8 cellular contexts compared by ENCODE assay signal in genomic region chr17:81870978-81871386, GRCh38. TPM values are rescaled to one million over a fixed set of nuclear protein-coding genes. Genes with fewer than 3 reads are reported as not detected.
A peak's percentile ranks its signal among the peaks of the same experiment; 100 is the strongest.
DNase-seq lines count a peak whose midpoint lies in the region; ATAC-seq and TF ChIP-seq lines count a peak whose summit lies in the region.

Gene ARHGDIA (minus strand): TSS chr17:81871337. CDS start chr17:81869930, 1,407 bp downstream.

- peaks cover 39% of the 10 kb centered on the region for H3K4me1 ChIP-seq in psoas muscle

- no peak for DNase-seq in activated CD4-positive, alpha-beta memory T cell treated with anti-CD3 and anti-CD28 coated beads for 36 hours
- DNase-seq in cardiac septum (ENCODE audit: low spot score): no peak
- no peak for DNase-seq in psoas muscle
- no peak for DNase-seq in HPDE6-E6E7 (ENCODE audit: extremely low spot score)
- no peak for DNase-seq in activated effector memory CD4-positive, alpha-beta T cell treated with Interleukin-2 at 50 U/mL for 16 hours

- H3K9me3 ChIP-seq in psoas muscle: no peaks in the 10 kb centered on the region

- H3K27ac Mint-ChIP-seq in activated CD4-positive, alpha-beta memory T cell treated with anti-CD3 and anti-CD28 coated beads for 36 hours: peak within 1 kb of the TSS; percentile 94

- TF ChIP-seq CTCF in psoas muscle (IDR thresholded peaks at IDR 0.05): no peak

- H3K4me1 Mint-ChIP-seq in activated CD4-positive, alpha-beta memory T cell treated with anti-CD3 and anti-CD28 coated beads for 36 hours (ENCODE audit: low read depth): peaks cover 47% of the 10 kb centered on the region

- H3K27me3 Mint-ChIP-seq in activated CD4-positive, alpha-beta memory T cell treated with anti-CD3 and anti-CD28 coated beads for 36 hours: no peaks in the 10 kb centered on the region

- H3K36me3 ChIP-seq in psoas muscle (ENCODE audit: insufficient read depth in 1 of 2, low read depth in 1 of 2): peaks cover 0 to 39% of the 10 kb centered on the region in 2 donors

- ATAC-seq in GM18909 (IDR thresholded peaks at IDR 0.05; ENCODE audit: poor library complexity, unreplicated experiment) (peak; percentile 9), HG02970 (IDR thresholded peaks at IDR 0.05; ENCODE audit: low FRiP score, unreplicated experiment) (peak; percentile 30), psoas muscle (peak in 3 of 4 donors; percentile 73 to 78 (median 74)), GM18870 (IDR thresholded peaks at IDR 0.05; ENCODE audit: unreplicated experiment) (no peak)

- H3K4me3 Mint-ChIP-seq in activated CD4-positive, alpha-beta memory T cell treated with anti-CD3 and anti-CD28 coated beads for 36 hours: peak within 1 kb of the TSS; percentile 88

- no peaks in the 10 kb centered on the region for H3K9me3 Mint-ChIP-seq in activated CD4-positive, alpha-beta memory T cell treated with anti-CD3 and anti-CD28 coated beads for 36 hours

- H3K27me3 ChIP-seq in psoas muscle (ENCODE audit: insufficient read depth in 3 of 3, low read length in 2 of 3): no peaks in the 10 kb centered on the region

- POLR2A ChIA-PET in activated CD4-positive, alpha-beta memory T cell treated with anti-CD3 and anti-CD28 coated beads for 36 hours (lab: Charles Lee): interaction anchor here (0.7 to 3.1 kb wide), 6 partner anchors 8 to 66 kb away, joined by 3 to 21 read pairs (median 8); partner anchors contain the start of genes ALYREF, ANAPC11, MCRIP1 and P4HB

- H3K36me3 Mint-ChIP-seq in activated CD4-positive, alpha-beta memory T cell treated with anti-CD3 and anti-CD28 coated beads for 36 hours: peaks cover 37% of the 10 kb centered on the region

- peak within 1 kb of the TSS; percentile 74 for H3K4me3 ChIP-seq in psoas muscle

- H3K27ac ChIP-seq in psoas muscle: peak within 1 kb of the TSS; percentile 99

- intact Hi-C loops in activated CD4-positive, alpha-beta memory T cell treated with anti-CD3 and anti-CD28 coated beads for 36 hours (cut with micrococcal nuclease): loop anchor here (1.0 to 5.0 kb wide), 7 partner anchors 11 to 226 kb away; partner anchors contain the start of genes ALYREF, ANAPC11, ASPSCR1 and FASN
- intact Hi-C loops in cardiac septum (cut with DNase I): loop anchor here (5.0 kb wide), 2 partner anchors 39 to 56 kb away; partner anchors contain the start of genes MAFG and MCRIP1
- intact Hi-C loops in psoas muscle (cut with DNase I): loop anchor here in 1 of 2 donors (5.0 kb wide), 1 partner anchor 51 kb away; no protein-coding TSS in a partner anchor

- CTCF ChIA-PET in activated CD4-positive, alpha-beta memory T cell treated with anti-CD3 and anti-CD28 coated beads for 36 hours (lab: Charles Lee): interaction anchor here (1.6 kb wide), 2 partner anchors 10 to 57 kb away, joined by 5 to 8 read pairs; partner anchors contain the start of genes MAFG and P4HB

- 0 to 2% (median 1%) methylated on average over 20 to 64 of the region's 65 CpGs for WGBS in psoas muscle, 3 donors

RNA-seq across cellular contexts. Expression of gene ARHGDIA, which starts in this region (rescaled TPM):
- total RNA-seq in activated CD4-positive, alpha-beta memory T cell treated with anti-CD3 and anti-CD28 coated beads for 36 hours: 100 to 1,000 TPM; 526 to 531 TPM
- total RNA-seq in cardiac septum (158 TPM), psoas muscle (100 to 1,000 TPM in 3 of 4 donors, 10 to 100 TPM in 1; 88.3 to 192 (median 160) TPM)
- polyA plus RNA-seq in psoas muscle: 100 to 1,000 TPM in 2 of 3 donors, 10 to 100 TPM in 1; 79.1 to 268 (median 100) TPM
